Comparison of ENCODE assay signal across 1 cellular context in the genomic region with DNA sequence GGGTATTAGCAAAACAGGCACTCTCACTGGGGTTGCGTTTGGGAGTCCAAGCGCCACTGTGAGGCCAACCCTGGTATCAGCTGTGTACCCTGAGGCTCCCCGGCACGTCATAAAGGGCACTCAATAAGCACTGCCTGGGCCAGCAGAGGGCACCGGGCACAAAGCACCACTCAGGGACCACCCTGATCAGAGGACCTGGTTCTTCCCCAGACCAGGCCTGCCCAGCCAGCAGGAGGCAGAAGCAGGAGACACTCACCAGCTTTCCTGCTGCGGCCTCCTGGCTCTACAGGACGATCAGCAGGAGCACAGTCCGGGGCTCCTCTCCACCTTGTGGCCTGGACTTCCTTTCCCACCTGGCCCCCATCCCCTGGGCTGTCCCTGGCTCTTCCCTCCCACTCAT.
TF ChIP-seq lines count a peak whose summit lies in the region.

No MANE protein-coding gene starts in this region.

TF ChIP-seq in HCT116, 20 proteins besides CTCF, POLR2A, EP300 and RAD21 (continued from another document):
- TF ChIP-seq EZH2phosphoT487 (IDR thresholded peaks at IDR 0.05; ENCODE audit: borderline replicate concordance) = no peak
- TF ChIP-seq, protein P1, sequence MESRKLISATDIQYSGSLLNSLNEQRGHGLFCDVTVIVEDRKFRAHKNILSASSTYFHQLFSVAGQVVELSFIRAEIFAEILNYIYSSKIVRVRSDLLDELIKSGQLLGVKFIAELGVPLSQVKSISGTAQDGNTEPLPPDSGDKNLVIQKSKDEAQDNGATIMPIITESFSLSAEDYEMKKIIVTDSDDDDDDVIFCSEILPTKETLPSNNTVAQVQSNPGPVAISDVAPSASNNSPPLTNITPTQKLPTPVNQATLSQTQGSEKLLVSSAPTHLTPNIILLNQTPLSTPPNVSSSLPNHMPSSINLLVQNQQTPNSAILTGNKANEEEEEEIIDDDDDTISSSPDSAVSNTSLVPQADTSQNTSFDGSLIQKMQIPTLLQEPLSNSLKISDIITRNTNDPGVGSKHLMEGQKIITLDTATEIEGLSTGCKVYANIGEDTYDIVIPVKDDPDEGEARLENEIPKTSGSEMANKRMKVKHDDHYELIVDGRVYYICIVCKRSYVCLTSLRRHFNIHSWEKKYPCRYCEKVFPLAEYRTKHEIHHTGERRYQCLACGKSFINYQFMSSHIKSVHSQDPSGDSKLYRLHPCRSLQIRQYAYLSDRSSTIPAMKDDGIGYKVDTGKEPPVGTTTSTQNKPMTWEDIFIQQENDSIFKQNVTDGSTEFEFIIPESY (IDR thresholded peaks at IDR 0.05; ENCODE audit: extremely low read depth, insufficient replicate concordance, low read length) = no peak
- TF ChIP-seq EGR1 (IDR thresholded peaks at IDR 0.05; ENCODE audit: low read depth) = no peak
- TF ChIP-seq SIN3A (IDR thresholded peaks at IDR 0.05; ENCODE audit: low read depth) = no peak
- no peak for TF ChIP-seq FOSL1 (IDR thresholded peaks at IDR 0.05; ENCODE audit: low read depth)
- no peak for TF ChIP-seq POLR2AphosphoS5 (IDR thresholded peaks at IDR 0.05; ENCODE audit: low read depth, low read length)
- TF ChIP-seq YY1 (IDR thresholded peaks at IDR 0.05; ENCODE audit: extremely low read depth, insufficient replicate concordance, low read depth, low read length) = no peak
- TF ChIP-seq SP1 (IDR thresholded peaks at IDR 0.05; ENCODE audit: low read depth) = no peak
